Comparison of ENCODE assay signal across 16 cellular contexts in genomic region chr19:18501351-18501750, GRCh38. TPM values are rescaled to one million over a fixed set of nuclear protein-coding genes. Genes with fewer than 3 reads are reported as not detected.
DNase-seq lines count a peak whose midpoint lies in the region; ATAC-seq and TF ChIP-seq lines count a peak whose summit lies in the region.
"Had no signal": no experiment of that assay in that cellular context is flagged by ENCODE, and none has a peak within 500 bp of the region (broad histone marks: within the 10 kb centered on the region; RNA-seq: fewer than 3 reads in every experiment).

No MANE protein-coding gene starts in this region.

- H3K4me3 ChIP-seq in heart right ventricle, result no peak overlapping the region
- no peak overlapping the region for H3K4me3 ChIP-seq in upper lobe of left lung

- H3K4me3 Mint-ChIP-seq in central memory CD8-positive, alpha-beta T cell, result peak overlapping the region; percentile 43
- no peak overlapping the region for H3K4me3 Mint-ChIP-seq in nephron
- H3K4me3 Mint-ChIP-seq: activated CD4-positive, alpha-beta T cell treated with anti-CD3 and anti-CD28 coated beads for 36 hours; HFFc6; T-helper 1 cell treated with Interleukin-12 subunit alpha and Interleukin-12 subunit beta and Interleukin-4 antibody, amounts not matched to agents 30 μg/mL and 1 μg/mL, for 36 hours had no signal

- TF ChIP-seq POLR2A in upper lobe of left lung (IDR thresholded peaks at IDR 0.05), result no peak

- H3K36me3 ChIP-seq in heart right ventricle, result no peaks in the 10 kb centered on the region
- H3K36me3 ChIP-seq in upper lobe of left lung, result no peaks in the 10 kb centered on the region

- no peaks in the 10 kb centered on the region for H3K9me3 Mint-ChIP-seq in central memory CD8-positive, alpha-beta T cell
- H3K9me3 Mint-ChIP-seq in nephron, result no peaks in the 10 kb centered on the region
- H3K9me3 Mint-ChIP-seq: HFFc6; T-helper 1 cell treated with Interleukin-12 subunit alpha and Interleukin-12 subunit beta and Interleukin-4 antibody, amounts not matched to agents 30 μg/mL and 1 μg/mL, for 36 hours had no signal

- DNase-seq in heart right ventricle (no peak), cardiac septum (ENCODE audit: low spot score) (no peak), upper lobe of left lung (no peak), NCI-H510A (lab: John Stamatoyannopoulos, UW) (no peak), OCI-M2 (lab: John Stamatoyannopoulos, UW; ENCODE audit: unreplicated experiment) (no peak), SIG-M5 treated with dmso at 0.1 percent for 504 hours (lab: John Stamatoyannopoulos, UW; ENCODE audit: unreplicated experiment) (no peak)
- DNase-seq in central memory CD8-positive, alpha-beta T cell (ENCODE audit: low spot score in 2 of 2), result no peak
- DNase-seq: activated CD4-positive, alpha-beta T cell treated with anti-CD3 and anti-CD28 coated beads for 36 hours; DMS53; HFFc6; NCI-H187 treated with DMSO at 0.1 percent for 48 hours; NCI-H526 treated with DMSO at 0.1 percent for 48 hours; stimulated activated CD4-positive, alpha-beta T cell treated with anti-CD3 and anti-CD28 coated beads, Interleukin-2, amount 100 ng/mL, for 24 hours had no signal

- H3K27me3 Mint-ChIP-seq in central memory CD8-positive, alpha-beta T cell, result no peaks in the 10 kb centered on the region
- no peaks in the 10 kb centered on the region for H3K27me3 Mint-ChIP-seq in nephron (ENCODE audit: low read depth)
- H3K27me3 Mint-ChIP-seq: activated CD4-positive, alpha-beta T cell treated with anti-CD3 and anti-CD28 coated beads for 36 hours; progenitor cell of endocrine pancreas had no signal

- intact Hi-C loops in heart right ventricle (cut with DNase I) (loop anchor here in 2 of 10 donors (5.0 kb wide), 2 partner anchors 34 to 39 kb away; no protein-coding TSS in a partner anchor), cardiac septum (cut with DNase I) (no loop called here)

- H3K9me3 ChIP-seq in heart right ventricle (no peaks in the 10 kb centered on the region), upper lobe of left lung (no peaks in the 10 kb centered on the region)

- H3K4me1 Mint-ChIP-seq in central memory CD8-positive, alpha-beta T cell, result peaks cover 87% of the 10 kb centered on the region
- H3K4me1 Mint-ChIP-seq in nephron, result peaks cover 57% of the 10 kb centered on the region

- peaks cover 20% of the 10 kb centered on the region for H3K36me3 Mint-ChIP-seq in central memory CD8-positive, alpha-beta T cell (ENCODE audit: insufficient read depth)
- H3K36me3 Mint-ChIP-seq in nephron (ENCODE audit: low read depth), result no peaks in the 10 kb centered on the region

- no peak for TF ChIP-seq EP300 in upper lobe of left lung (IDR thresholded peaks at IDR 0.05)

- H3K4me1 ChIP-seq in heart right ventricle (peaks cover 64 to 100% (median 94%) of the 10 kb centered on the region in 9 donors), upper lobe of left lung (peaks cover 90 to 100% (median 96%) of the 10 kb centered on the region in 4 donors)

- TF ChIP-seq CTCF in heart right ventricle (IDR thresholded peaks at IDR 0.05) (no peak), nephron (IDR thresholded peaks at IDR 0.05; ENCODE audit: unreplicated experiment in 3 of 3) (no peak), upper lobe of left lung (IDR thresholded peaks at IDR 0.05) (no peak)

- peak overlapping the region; percentile 75 for H3K27ac Mint-ChIP-seq in central memory CD8-positive, alpha-beta T cell (ENCODE audit: low read depth)
- H3K27ac Mint-ChIP-seq in nephron, result peak overlapping the region; percentile 4 to 69 (median 39)
- H3K27ac Mint-ChIP-seq: HFFc6; progenitor cell of endocrine pancreas; T-helper 1 cell treated with Interleukin-12 subunit alpha and Interleukin-12 subunit beta and Interleukin-4 antibody, amounts not matched to agents 30 μg/mL and 1 μg/mL, for 36 hours had no signal

- 69 to 88% methylated on average over 13 of the region's 13 CpGs for WGBS in heart right ventricle, 2 donors
- 82 to 83% methylated on average over 7 to 8 of the region's 13 CpGs for WGBS in upper lobe of left lung, 2 donors

- ATAC-seq in heart right ventricle (no peak), upper lobe of left lung (ENCODE audit: low FRiP score in 2 of 2) (no peak)
- no peak for ATAC-seq in central memory CD8-positive, alpha-beta T cell (replicated peaks; ENCODE audit: extremely low read depth, poor library complexity, severe bottlenecking)
- ATAC-seq: activated CD4-positive, alpha-beta T cell treated with anti-CD3 and anti-CD28 coated beads for 36 hours had no signal

- H3K27ac ChIP-seq in heart right ventricle (peak overlapping the region in 9 of 10 donors; percentile 40 to 90 (median 66)), upper lobe of left lung (peak overlapping the region in 3 of 4 donors; percentile 60 to 78 (median 77))

- H3K27me3 ChIP-seq in heart right ventricle, result no peaks in the 10 kb centered on the region
- H3K27me3 ChIP-seq in upper lobe of left lung, result no peaks in the 10 kb centered on the region

RNA-seq across cellular contexts. Expression of gene ELL, which starts 20.5 kb away (rescaled TPM):
- total RNA-seq in heart right ventricle (10 to 100 TPM in 2 of 10 donors, 1 to 10 TPM in 8; 5.7 to 13.1 (median 7.5) TPM), cardiac septum (9.9 TPM), upper lobe of left lung (10 to 100 TPM; 19.8 to 66.0 (median 22.4) TPM)
- 1 to 10 TPM; 4.0 to 6.7 TPM for polyA plus RNA-seq in heart right ventricle

RNA-seq across cellular contexts. Expression of gene FKBP8, which starts 42.0 kb away (rescaled TPM):
- 100 to 1,000 TPM; 132 to 196 (median 151) TPM for total RNA-seq in heart right ventricle
- 100 to 1,000 TPM; 153 to 308 TPM for polyA plus RNA-seq in heart right ventricle
- 161 TPM for total RNA-seq in cardiac septum
- 100 to 1,000 TPM; 242 to 450 (median 284) TPM for total RNA-seq in upper lobe of left lung

RNA-seq across cellular contexts. Expression of gene KXD1, which starts 56.3 kb away (rescaled TPM):
- total RNA-seq in heart right ventricle, result 10 to 100 TPM; 35.6 to 63.9 (median 45.6) TPM
- polyA plus RNA-seq in heart right ventricle, result 10 to 100 TPM; 41.2 to 88.6 TPM
- 59.6 TPM for total RNA-seq in cardiac septum
- total RNA-seq in upper lobe of left lung, result 100 to 1,000 TPM in 3 of 6 donors, 10 to 100 TPM in 3; 69.6 to 333 (median 103) TPM
